7 cellular contexts compared by ENCODE assay signal in the genomic region with DNA sequence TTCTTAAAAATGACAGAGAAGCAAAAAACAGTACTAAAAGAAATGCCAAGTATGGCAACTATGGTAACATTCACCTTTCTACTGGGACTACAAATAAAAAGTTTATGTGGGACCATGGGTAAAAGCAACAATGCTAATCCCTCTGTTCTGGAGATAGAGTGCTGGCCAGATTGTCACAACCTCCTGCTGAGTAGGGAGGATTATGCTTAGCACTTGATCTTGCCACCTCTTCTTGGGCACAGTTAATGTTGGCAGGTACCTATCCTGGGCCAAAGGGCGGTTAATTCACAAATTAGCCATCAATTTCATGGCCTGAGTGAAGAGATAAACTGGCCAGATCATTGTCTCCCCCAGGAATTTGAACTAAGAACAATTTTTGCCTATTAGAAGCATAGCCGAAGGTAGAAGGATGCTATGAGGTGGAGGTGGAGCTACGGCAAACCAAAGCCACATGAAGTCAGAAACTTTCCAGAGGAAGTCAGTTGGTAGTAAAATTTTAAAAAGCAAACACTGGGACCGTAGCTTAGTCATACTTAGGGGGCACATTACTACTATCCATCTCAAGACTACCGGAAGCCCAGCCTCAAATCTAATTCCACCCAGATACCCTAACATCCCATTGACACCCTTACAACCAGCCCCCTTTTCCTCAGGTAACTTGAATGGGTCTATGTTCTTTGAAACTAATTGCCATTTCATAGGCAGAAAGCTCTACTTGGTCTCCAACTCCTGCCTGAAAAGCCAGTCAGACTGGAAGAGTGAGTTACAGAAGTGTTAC. TPM values are rescaled to one million over a fixed set of nuclear protein-coding genes. Genes with fewer than 3 reads are reported as not detected.
DNase-seq lines count a peak whose midpoint lies in the region; ATAC-seq, FAIRE-seq and TF ChIP-seq lines count a peak whose summit lies in the region.

No MANE protein-coding gene starts in this region.

- no peak overlapping the region for H3K9ac ChIP-seq in astrocyte (ENCODE audit: low read length)

- peaks cover 49% of the 10 kb centered on the region for H3K79me2 ChIP-seq in astrocyte (ENCODE audit: insufficient read depth, low read length)

- H3K27ac Mint-ChIP-seq in astrocyte (ENCODE audit: unreplicated experiment) (peak overlapping the region; percentile 44), osteocyte (ENCODE audit: unreplicated experiment) (peak overlapping the region; percentile 29)

- peaks cover 4% of the 10 kb centered on the region for H3K36me3 Mint-ChIP-seq in astrocyte (ENCODE audit: low read depth, unreplicated experiment)
- H3K36me3 Mint-ChIP-seq in osteocyte (ENCODE audit: unreplicated experiment) = peaks cover 11% of the 10 kb centered on the region

- H3K36me3 ChIP-seq in astrocyte (ENCODE audit: insufficient read depth, low read length) (peaks cover 6% of the 10 kb centered on the region), MG63 (peaks cover 24% of the 10 kb centered on the region)

- TF ChIP-seq CTCF in astrocyte (IDR thresholded peaks at IDR 0.05; ENCODE audit: insufficient read depth, low read depth, low read length) (no peak), osteocyte (IDR thresholded peaks at IDR 0.05) (no peak)

- no peaks in the 10 kb centered on the region for H3K27me3 ChIP-seq in astrocyte (ENCODE audit: insufficient read depth, low read length)
- H3K27me3 ChIP-seq in MG63 = no peaks in the 10 kb centered on the region

- no peak overlapping the region for H2AFZ ChIP-seq in astrocyte (ENCODE audit: low read depth, low read length)

- FAIRE-seq in astrocyte (lab: Jason Lieb, UNC) = no peak

- TF ChIP-seq POLR2A in GM19099 (IDR thresholded peaks at IDR 0.05; ENCODE audit: extremely low read depth, insufficient read length, low read depth) = peak; percentile 42

- H3K9me3 Mint-ChIP-seq in astrocyte (ENCODE audit: unreplicated experiment) (no peaks in the 10 kb centered on the region), osteocyte (ENCODE audit: unreplicated experiment) (no peaks in the 10 kb centered on the region)

- peak; percentile 47 for DNase-seq in NCI-H510A (lab: John Stamatoyannopoulos, UW)
- DNase-seq in astrocyte (ENCODE audit: low read depth) = no peak
- DNase-seq in osteocyte (ENCODE audit: extremely low spot score, unreplicated experiment) = no peak
- DNase-seq in MG63 = no peak
- DNase-seq in caudate nucleus (lab: John Stamatoyannopoulos, UW) = no peak

- H3K27ac ChIP-seq in astrocyte (ENCODE audit: low read depth, low read length) = no peak overlapping the region
- H3K27ac ChIP-seq in caudate nucleus (ENCODE audit: low read depth, low read length) = no peak overlapping the region

- H3K4me3 Mint-ChIP-seq in astrocyte (ENCODE audit: unreplicated experiment) (no peak overlapping the region), osteocyte (ENCODE audit: unreplicated experiment) (peak overlapping the region; percentile 7)

- no peak for ATAC-seq in GM18909 (IDR thresholded peaks at IDR 0.05; ENCODE audit: poor library complexity, unreplicated experiment)

- peaks cover 19% of the 10 kb centered on the region for H4K20me1 ChIP-seq in astrocyte (ENCODE audit: insufficient read depth, low read length)

- peaks cover 8% of the 10 kb centered on the region for H3K4me1 ChIP-seq in astrocyte (ENCODE audit: insufficient read depth, low read length)

- H3K4me2 ChIP-seq in astrocyte (ENCODE audit: low read length) = peak overlapping the region; percentile 3

- H3K27me3 Mint-ChIP-seq in astrocyte (ENCODE audit: low read depth, unreplicated experiment) (no peaks in the 10 kb centered on the region), osteocyte (ENCODE audit: unreplicated experiment) (no peaks in the 10 kb centered on the region)

- H3K9me3 ChIP-seq in astrocyte (ENCODE audit: insufficient read depth, low read depth, low read length) = no peaks in the 10 kb centered on the region
- no peaks in the 10 kb centered on the region for H3K9me3 ChIP-seq in MG63

- H3K4me1 Mint-ChIP-seq in astrocyte (ENCODE audit: low read depth, unreplicated experiment) = peaks cover 17% of the 10 kb centered on the region
- H3K4me1 Mint-ChIP-seq in osteocyte (ENCODE audit: unreplicated experiment) = peaks cover 31% of the 10 kb centered on the region

- H3K4me3 ChIP-seq in astrocyte (ENCODE audit: insufficient read depth, low read depth, low read length) = no peak overlapping the region
- H3K4me3 ChIP-seq in MG63 = no peak overlapping the region

RNA-seq across cellular contexts. Expression of a gene that starts 2.7 kb away (rescaled TPM):
- total RNA-seq in astrocyte (5.6 and 6.2 TPM in 2 replicates), osteocyte (8.0 and 9.2 TPM in 2 replicates)
- 4.4 TPM in 2 replicates for total RNA-seq in MG63 (2014; rRNA removed; shearing (Covaris generic); ENCODE audit: low replicate concordance)
